Comparison of ENCODE assay signal across 23 cellular contexts in the genomic region with DNA sequence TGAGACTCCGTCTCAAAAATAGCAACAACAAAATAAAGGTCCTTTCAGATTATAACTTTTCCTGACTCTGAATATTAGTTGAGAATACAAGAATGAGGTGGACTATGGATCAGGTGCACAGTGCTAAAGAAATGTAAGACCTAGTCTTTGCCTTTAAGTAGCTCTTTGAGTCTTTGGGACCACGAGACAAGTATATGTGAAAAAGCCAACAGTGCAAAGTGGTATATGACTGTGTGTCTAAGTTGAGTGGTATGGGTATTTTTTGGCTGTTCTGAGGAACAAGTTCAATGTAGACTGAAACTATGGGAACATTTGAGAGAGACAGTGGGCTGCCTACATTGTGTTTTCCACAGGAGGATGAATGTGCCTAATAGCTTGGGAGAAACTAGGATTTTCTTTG. TPM values are rescaled to one million over a fixed set of nuclear protein-coding genes. Genes with fewer than 3 reads are reported as not detected.
DNase-seq lines count a peak whose midpoint lies in the region; ATAC-seq and TF ChIP-seq lines count a peak whose summit lies in the region.
"Had no signal": no experiment of that assay in that cellular context is flagged by ENCODE, and none has a peak within 500 bp of the region (broad histone marks: within the 10 kb centered on the region; RNA-seq: fewer than 3 reads in every experiment).

No MANE protein-coding gene starts in this region.

- POLR2A ChIA-PET in OCI-LY7 (lab: Charles Lee) (interaction anchor here (0.7 to 12.7 kb wide), 4 partner anchors 15 to 62 kb away, joined by 3 to 236 read pairs (median 8); no protein-coding TSS in a partner anchor), T-cell (lab: Charles Lee) (no interaction called here)

- H3K79me2 ChIP-seq in DOHH2 (ENCODE audit: control insufficient read depth, low read length) (peaks cover 54% of the 10 kb centered on the region), OCI-LY7 (ENCODE audit: insufficient read depth, low read depth, low read length) (peaks cover 68% of the 10 kb centered on the region), hepatocyte (peaks cover 9% of the 10 kb centered on the region)

- peaks cover 30 to 53% of the 10 kb centered on the region in 2 donors for H3K4me1 Mint-ChIP-seq in stimulated activated naive B cell treated with anti-CD40 and anti-IgM and Interleukin-4, amounts not matched to agents 10 μg/mL and 1 μg/mL and 100 μg/mL, for 72 hours
- peaks cover 6 to 12% (median 10%) of the 10 kb centered on the region in 3 donors for H3K4me1 Mint-ChIP-seq in T-cell

- CTCF ChIA-PET in OCI-LY7 (lab: Charles Lee; ENCODE audit: unreplicated experiment), result no interaction called here
- CTCF ChIA-PET in T-cell (lab: Charles Lee), result no interaction called here

- no peak for ATAC-seq in stimulated activated naive B cell treated with anti-CD40 and anti-IgM and Interleukin-4, amounts not matched to agents 10 μg/mL and 1 μg/mL and 100 μg/mL, for 72 hours (replicated peaks)
- ATAC-seq in T-cell (replicated peaks in 1 of 4) (no peak), HG02870 (IDR thresholded peaks at IDR 0.05; ENCODE audit: unreplicated experiment) (no peak)
- ATAC-seq: activated CD4-positive, CD25-positive, alpha-beta regulatory T cell treated with anti-CD3 and anti-CD28 coated beads, Interleukin-2, amount 50 U/mL, for 24 hours had no signal

- H3K9me2 ChIP-seq in DOHH2 (replicated peaks; ENCODE audit: control insufficient read depth, low read length) (no peaks in the 10 kb centered on the region), OCI-LY7 (ENCODE audit: insufficient read depth, low read length) (no peaks in the 10 kb centered on the region), hepatocyte (replicated peaks; ENCODE audit: insufficient read depth) (no peaks in the 10 kb centered on the region)

- peaks cover 6% of the 10 kb centered on the region; the same call in 1 of the 2 replicates for H3F3A ChIP-seq in DOHH2 (ENCODE audit: control insufficient read depth, insufficient read depth)

- H3K4me3 ChIP-seq in DOHH2 (ENCODE audit: low read length) (no peak overlapping the region), OCI-LY7 (ENCODE audit: low read depth, low read length, poor library complexity, severe bottlenecking) (peak overlapping the region; percentile 94), hepatocyte (no peak overlapping the region)
- H3K4me3 ChIP-seq: MG63 had no signal

- no TSS peak for BruUV-seq in OCI-LY7 (replicated peaks; lab: Mats Ljungman, UMichigan)

- no peaks in the 10 kb centered on the region for H3K27me3 Mint-ChIP-seq in stimulated activated naive B cell treated with anti-CD40 and anti-IgM and Interleukin-4, amounts not matched to agents 10 μg/mL and 1 μg/mL and 100 μg/mL, for 72 hours
- peaks cover 42 to 44% of the 10 kb centered on the region in 2 donors for H3K27me3 Mint-ChIP-seq in T-cell
- H3K27me3 Mint-ChIP-seq: naive B cell had no signal

- H3K36me3 Mint-ChIP-seq in stimulated activated naive B cell treated with anti-CD40 and anti-IgM and Interleukin-4, amounts not matched to agents 10 μg/mL and 1 μg/mL and 100 μg/mL, for 72 hours, result peaks cover 0 to 6% of the 10 kb centered on the region in 2 donors
- no peaks in the 10 kb centered on the region for H3K36me3 Mint-ChIP-seq in T-cell
- H3K36me3 Mint-ChIP-seq: CD4-positive, alpha-beta memory T cell; naive B cell had no signal

- no peaks in the 10 kb centered on the region for H4K20me1 ChIP-seq in DOHH2 (ENCODE audit: control insufficient read depth, insufficient read depth, low read depth, low read length)
- H4K20me1 ChIP-seq in OCI-LY7 (ENCODE audit: insufficient read depth, low read length), result 0 out of 2 replicates have a peak, but pooled peaks cover 9% of the 10 kb centered on the region
- H4K20me1 ChIP-seq in hepatocyte (ENCODE audit: insufficient read depth, poor library complexity, severe bottlenecking), result peaks cover 25% of the 10 kb centered on the region

- no peak overlapping the region for H3K27ac ChIP-seq in DOHH2 (ENCODE audit: low read depth, low read length)
- H3K27ac ChIP-seq in OCI-LY7 (ENCODE audit: low read depth, low read length, poor library complexity, severe bottlenecking), result no peak overlapping the region
- no peak overlapping the region for H3K27ac ChIP-seq in hepatocyte

- TF ChIP-seq CTCF in DOHH2 (IDR thresholded peaks at IDR 0.05; ENCODE audit: low read depth, low read length, poor library complexity, severe bottlenecking) (no peak), OCI-LY7 (conservative IDR thresholded peaks at IDR 0.05; ENCODE audit: low read length) (no peak), hepatocyte (IDR thresholded peaks at IDR 0.05; ENCODE audit: poor library complexity) (no peak)

- no peaks in the 10 kb centered on the region for H3K9me3 Mint-ChIP-seq in stimulated activated naive B cell treated with anti-CD40 and anti-IgM and Interleukin-4, amounts not matched to agents 10 μg/mL and 1 μg/mL and 100 μg/mL, for 72 hours
- no peaks in the 10 kb centered on the region for H3K9me3 Mint-ChIP-seq in T-cell
- H3K9me3 Mint-ChIP-seq: activated naive CD4-positive, alpha-beta T cell treated with anti-CD3 and anti-CD28 coated beads for 36 hours; H9; naive B cell had no signal

- H3K36me3 ChIP-seq in DOHH2 (ENCODE audit: control insufficient read depth, low read length), result no peaks in the 10 kb centered on the region; the same call in 1 of the 2 replicates
- H3K36me3 ChIP-seq in OCI-LY7 (ENCODE audit: insufficient read depth, low read length), result no peaks in the 10 kb centered on the region; the same call in 1 of the 2 replicates
- H3K36me3 ChIP-seq in hepatocyte (replicated peaks; ENCODE audit: insufficient read depth, low read depth), result no peaks in the 10 kb centered on the region
- H3K36me3 ChIP-seq: MG63 had no signal

- H3K4me2 ChIP-seq in DOHH2 (ENCODE audit: low read length) (peak overlapping the region; percentile 13; the same call in 1 of the 2 replicates), OCI-LY7 (ENCODE audit: low read length) (peak overlapping the region; percentile 93), hepatocyte (peak overlapping the region; percentile 83)

- H3K27me3 ChIP-seq in DOHH2 (ENCODE audit: control insufficient read depth, low read length), result peaks cover 7% of the 10 kb centered on the region
- no peaks in the 10 kb centered on the region for H3K27me3 ChIP-seq in hepatocyte
- H3K27me3 ChIP-seq: MG63 had no signal

- H3K27ac Mint-ChIP-seq in stimulated activated naive B cell treated with anti-CD40 and anti-IgM and Interleukin-4, amounts not matched to agents 10 μg/mL and 1 μg/mL and 100 μg/mL, for 72 hours, result no peak overlapping the region
- H3K27ac Mint-ChIP-seq in T-cell, result no peak overlapping the region
- H3K27ac Mint-ChIP-seq: activated naive CD4-positive, alpha-beta T cell treated with anti-CD3 and anti-CD28 coated beads for 36 hours; CD4-positive, alpha-beta memory T cell; H9 had no signal

- DNase-seq in OCI-LY7 (ENCODE audit: low spot score), result no peak
- no peak for DNase-seq in hepatocyte (ENCODE audit: low spot score)
- no peak for DNase-seq in stimulated activated naive B cell treated with anti-CD40 and anti-IgM and Interleukin-4, amounts not matched to agents 10 μg/mL and 1 μg/mL and 100 μg/mL, for 72 hours
- no peak for DNase-seq in SHP77 (lab: John Stamatoyannopoulos, UW)
- no peak for DNase-seq in T-cell
- no peak for DNase-seq in stimulated activated CD4-positive, alpha-beta T cell treated with anti-CD3 and anti-CD28 coated beads, Interleukin-4, amount 100 ng/mL, for 4 hours
- DNase-seq: activated naive CD4-positive, alpha-beta T cell treated with anti-CD3 and anti-CD28 coated beads for 36 hours; activated T-cell treated with anti-CD3 and anti-CD28 coated beads, Interleukin-2, amount 50 U/mL, for 48 hours; amniotic stem cell; CD4-positive, alpha-beta memory T cell; central memory CD4-positive, alpha-beta T cell; DMS153; foreskin melanocyte; H9; mesenchymal stem cell; MG63; naive B cell; NCI-H1694; NCI-H2171 treated with DMSO at 0.1 percent for 48 hours; NCI-H526 had no signal

- 98% methylated on average over 2 of the region's 2 CpGs for WGBS in hepatocyte (ENCODE audit: low lambda C conversion rate, missing lambda C conversion rate)

- intact Hi-C loops in OCI-LY7 (cut with micrococcal nuclease; ENCODE audit: unreplicated experiment), result loop anchor here (5.0 kb wide), 1 partner anchor 53 kb away; no protein-coding TSS in a partner anchor

- H3K4me3 Mint-ChIP-seq in stimulated activated naive B cell treated with anti-CD40 and anti-IgM and Interleukin-4, amounts not matched to agents 10 μg/mL and 1 μg/mL and 100 μg/mL, for 72 hours, result peak overlapping the region; percentile 43 to 48
- no peak overlapping the region for H3K4me3 Mint-ChIP-seq in T-cell
- H3K4me3 Mint-ChIP-seq: activated naive CD4-positive, alpha-beta T cell treated with anti-CD3 and anti-CD28 coated beads for 36 hours had no signal

- H3K9me3 ChIP-seq in DOHH2 (ENCODE audit: control insufficient read depth, insufficient read depth, low read length), result no peaks in the 10 kb centered on the region
- no peaks in the 10 kb centered on the region for H3K9me3 ChIP-seq in OCI-LY7 (ENCODE audit: low read length)
- no peaks in the 10 kb centered on the region for H3K9me3 ChIP-seq in hepatocyte (ENCODE audit: low read depth)
- H3K9me3 ChIP-seq: MG63 had no signal

- H2AFZ ChIP-seq in OCI-LY7 (ENCODE audit: low read length) (no peak overlapping the region), hepatocyte (no peak overlapping the region)

- H3K4me1 ChIP-seq in DOHH2 (ENCODE audit: control insufficient read depth, low read length) (peaks cover 36% of the 10 kb centered on the region), OCI-LY7 (ENCODE audit: insufficient read depth, low read length, poor library complexity, severe bottlenecking) (peaks cover 49% of the 10 kb centered on the region), hepatocyte (ENCODE audit: insufficient read depth) (peaks cover 13% of the 10 kb centered on the region)

RNA-seq across cellular contexts. Expression of gene GAB1, which starts 2.8 kb away (rescaled TPM):
- 42.6 and 43.5 TPM in 2 replicates for total RNA-seq in OCI-LY7 (2014; rRNA removed; shearing (Covaris generic))
- total RNA-seq in OCI-LY7 (2022) (99.3 and 106 TPM in 2 replicates), hepatocyte (30.7 and 37.5 TPM in 2 replicates), T-cell (1 to 10 TPM in 2 of 5 donors, under 1 TPM in 3; 0.20 to 1.7 (median 0.96) TPM)
- 6.0 and 10.9 TPM in 2 replicates for polyA plus RNA-seq in hepatocyte
- polyA plus RNA-seq: CD4-positive, alpha-beta memory T cell had no signal

Comparison
In these comparisons a context has a peak if more than half of its experiments do, and no peak if none do; other contexts are left out.
1. H3K4me2 ChIP-seq: peak in every context shown above with its lines; median percentile 93 in OCI-LY7; 83 in hepatocyte; 13 in DOHH2.
2. H3K4me3 Mint-ChIP-seq: peak in stimulated activated naive B cell treated with anti-CD40 and anti-IgM and Interleukin-4, amounts not matched to agents 10 μg/mL and 1 μg/mL and 100 μg/mL, for 72 hours (2 of 2); none in T-cell (0 of 3).
3. RNA of gene GAB1, which starts 2.8 kb away (total RNA-seq): 42.6 to 106 TPM in OCI-LY7 and 30.7 to 37.5 TPM in hepatocyte; 0.20 to 1.7 TPM in T-cell; every median in the first group is over 10 times any median in the second.